13 cellular contexts compared by ENCODE assay signal in the genomic region with DNA sequence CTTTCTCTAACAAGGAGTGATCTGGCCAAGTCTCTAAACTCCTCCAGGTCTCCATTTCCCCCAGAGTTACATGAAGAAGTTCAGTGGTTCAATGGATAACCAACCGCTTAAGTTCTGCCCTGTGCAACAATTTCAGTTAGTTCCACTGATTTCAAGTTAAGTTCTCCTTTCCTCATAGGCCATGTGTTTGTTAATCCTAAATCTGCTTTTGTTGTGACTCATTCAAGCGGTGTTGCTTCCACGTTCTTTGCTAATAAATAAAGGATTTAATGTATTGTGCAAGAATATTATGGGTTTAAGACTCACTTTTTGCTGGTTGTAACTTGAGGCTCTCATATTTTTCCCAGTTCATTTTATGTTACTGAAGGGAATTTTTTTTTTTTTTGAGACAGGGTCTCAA. TPM values are rescaled to one million over a fixed set of nuclear protein-coding genes. Genes with fewer than 3 reads are reported as not detected.
DNase-seq lines count a peak whose midpoint lies in the region; ATAC-seq and TF ChIP-seq lines count a peak whose summit lies in the region.
"Had no signal": no experiment of that assay in that cellular context is flagged by ENCODE, and none has a peak within 500 bp of the region (broad histone marks: within the 10 kb centered on the region; RNA-seq: fewer than 3 reads in every experiment).

No MANE protein-coding gene starts in this region.

- H3K4me3 Mint-ChIP-seq in stimulated activated naive B cell treated with anti-CD40 and anti-IgM and Interleukin-4, amounts not matched to agents 10 μg/mL and 1 μg/mL and 100 μg/mL, for 72 hours: peak overlapping the region in 1 of 2 donors; percentile 24

- H3K36me3 Mint-ChIP-seq in stimulated activated naive B cell treated with anti-CD40 and anti-IgM and Interleukin-4, amounts not matched to agents 10 μg/mL and 1 μg/mL and 100 μg/mL, for 72 hours: peaks cover 33 to 47% of the 10 kb centered on the region in 2 donors

- TF ChIP-seq CTCF in left lung (IDR thresholded peaks at IDR 0.05): no peak

- peak; percentile 23 for DNase-seq in SKM-1 treated with dmso at 0.1 percent for 144 hours (lab: John Stamatoyannopoulos, UW; ENCODE audit: unreplicated experiment)
- DNase-seq in SKM-1 (lab: John Stamatoyannopoulos, UW; ENCODE audit: unreplicated experiment): no peak
- peak; percentile 24 for DNase-seq in RPMI7951 (ENCODE audit: low read depth)
- DNase-seq in fibroblast of peridontal ligament (ENCODE audit: extremely low read depth): peak; percentile 53
- no peak for DNase-seq in stimulated activated naive B cell treated with anti-CD40 and anti-IgM and Interleukin-4, amounts not matched to agents 10 μg/mL and 1 μg/mL and 100 μg/mL, for 72 hours
- no peak for DNase-seq in left lung
- no peak for DNase-seq in stimulated activated CD8-positive, alpha-beta memory T cell treated with anti-CD3 and anti-CD28 coated beads, Interleukin-4, amount 100 ng/mL, for 48 hours
- DNase-seq: dermis blood vessel endothelial cell, NCI-H1436 had no signal

- no peaks in the 10 kb centered on the region for H3K9me3 ChIP-seq in left lung
- H3K9me3 ChIP-seq: right atrium auricular region had no signal

- H3K27ac ChIP-seq in left lung: peak overlapping the region in 1 of 2 donors; percentile 31
- H3K27ac ChIP-seq: 22Rv1, right atrium auricular region, SK-N-MC had no signal

- intact Hi-C loops in left lung (cut with DNase I): no loop called here

- H3K9me3 Mint-ChIP-seq in stimulated activated naive B cell treated with anti-CD40 and anti-IgM and Interleukin-4, amounts not matched to agents 10 μg/mL and 1 μg/mL and 100 μg/mL, for 72 hours: no peaks in the 10 kb centered on the region

- no peak overlapping the region for H3K4me3 ChIP-seq in left lung
- H3K4me3 ChIP-seq: right atrium auricular region, SK-N-MC had no signal

- peaks cover 25 to 90% of the 10 kb centered on the region in 2 donors for H3K4me1 ChIP-seq in left lung

- H3K4me1 Mint-ChIP-seq in stimulated activated naive B cell treated with anti-CD40 and anti-IgM and Interleukin-4, amounts not matched to agents 10 μg/mL and 1 μg/mL and 100 μg/mL, for 72 hours: peaks cover 38 to 77% of the 10 kb centered on the region in 2 donors

- no peaks in the 10 kb centered on the region for H3K27me3 ChIP-seq in left lung
- H3K27me3 ChIP-seq: right atrium auricular region had no signal

- no peak for ATAC-seq in stimulated activated naive B cell treated with anti-CD40 and anti-IgM and Interleukin-4, amounts not matched to agents 10 μg/mL and 1 μg/mL and 100 μg/mL, for 72 hours (replicated peaks)
- ATAC-seq in left lung (no peak), HG02981 (IDR thresholded peaks at IDR 0.05; ENCODE audit: unreplicated experiment) (no peak)

- peak overlapping the region; percentile 52 for H3K27ac Mint-ChIP-seq in stimulated activated naive B cell treated with anti-CD40 and anti-IgM and Interleukin-4, amounts not matched to agents 10 μg/mL and 1 μg/mL and 100 μg/mL, for 72 hours

- peaks cover 0 to 14% of the 10 kb centered on the region in 2 donors for H3K36me3 ChIP-seq in left lung
- H3K36me3 ChIP-seq: right atrium auricular region had no signal

- H3K27me3 Mint-ChIP-seq in stimulated activated naive B cell treated with anti-CD40 and anti-IgM and Interleukin-4, amounts not matched to agents 10 μg/mL and 1 μg/mL and 100 μg/mL, for 72 hours: no peaks in the 10 kb centered on the region

RNA-seq across cellular contexts. Expression of a gene that starts 36.3 kb away (rescaled TPM):
- 38.6 and 48.7 TPM in 2 replicates for total RNA-seq in RPMI7951 (2014; rRNA removed; shearing (Covaris generic))
- 10 to 100 TPM; 41.5 to 55.0 TPM for total RNA-seq in left lung

Comparison
In these comparisons a context has a peak if more than half of its experiments do, and no peak if none do; other contexts are left out.
1. DNase-seq: peak in SKM-1 treated with dmso at 0.1 percent for 144 hours (single experiment), RPMI7951 (single experiment) and fibroblast of peridontal ligament (single experiment); none in SKM-1 (single experiment), stimulated activated naive B cell treated with anti-CD40 and anti-IgM and Interleukin-4, amounts not matched to agents 10 μg/mL and 1 μg/mL and 100 μg/mL, for 72 hours (single experiment), left lung (0 of 2) and stimulated activated CD8-positive, alpha-beta memory T cell treated with anti-CD3 and anti-CD28 coated beads, Interleukin-4, amount 100 ng/mL, for 48 hours (single experiment).